30 cellular contexts compared by ENCODE assay signal in the genomic region with DNA sequence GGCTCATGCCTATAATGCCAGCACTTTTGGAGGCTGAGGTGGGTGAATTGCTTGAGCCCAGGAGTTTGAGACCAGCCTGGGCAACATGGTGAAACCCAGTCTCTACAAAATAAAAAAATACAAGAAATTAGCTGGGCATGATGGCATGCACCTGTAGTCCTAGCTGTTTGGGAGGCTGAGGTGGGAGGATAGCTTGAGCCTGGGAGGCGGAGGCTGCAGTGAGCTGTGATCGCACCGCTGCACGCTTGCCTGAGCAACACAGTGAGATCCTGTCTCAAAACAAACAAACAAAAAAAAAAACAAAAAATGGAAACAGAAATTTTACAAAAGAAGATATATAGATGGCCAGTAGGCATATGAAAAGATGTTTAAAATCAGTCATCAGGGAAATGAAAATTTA.
"Had no signal": no experiment of that assay in that cellular context is flagged by ENCODE, and none has a peak within 500 bp of the region (broad histone marks: within the 10 kb centered on the region; RNA-seq: fewer than 3 reads in every experiment).

No MANE protein-coding gene starts in this region.

- H3K9me3 Mint-ChIP-seq: activated naive CD4-positive, alpha-beta T cell treated with anti-CD3 and anti-CD28 coated beads, Interleukin-2, amount 50 U/mL, for 72 hours had no signal

- ATAC-seq: activated CD8-positive, alpha-beta T cell treated with anti-CD3 and anti-CD28 coated beads for 36 hours; activated naive CD4-positive, alpha-beta T cell treated with anti-CD3 and anti-CD28 coated beads, Interleukin-2, amount 50 U/mL, for 72 hours; PC-3; Right ventricle myocardium inferior; SK-N-SH treated with all-trans-retinoic acid at 6 μM for 48 hours; T-cell; T-helper 17 cell had no signal

- H3K27ac ChIP-seq: adrenal gland, Peyer's patch, VCaP had no signal

- H3K4me3 Mint-ChIP-seq: activated CD4-positive, alpha-beta T cell treated with anti-CD3 and anti-CD28 coated beads, Interleukin-2, amount 10 ng/mL, durations not matched to agents 24 days and 14 days; activated CD8-positive, alpha-beta T cell treated with anti-CD3 and anti-CD28 coated beads for 36 hours; activated naive CD4-positive, alpha-beta T cell treated with anti-CD3 and anti-CD28 coated beads for 36 hours; activated T-cell treated with anti-CD3 and anti-CD28 coated beads, Interleukin-2, amount 50 U/mL, for 24 hours; brain; T-cell; T-helper 17 cell had no signal

- DNase-seq: activated CD4-positive, alpha-beta T cell treated with anti-CD3 and anti-CD28 coated beads, Interleukin-2, amount 10 ng/mL, durations not matched to agents 24 days and 14 days; activated CD4-positive, alpha-beta T cell treated with anti-CD3 and anti-CD28 coated beads, Interleukin-2, amount 50 U/mL, for 4 hours; activated CD8-positive, alpha-beta T cell treated with anti-CD3 and anti-CD28 coated beads for 36 hours; activated gamma-delta T cell treated with Interleukin-2 at 50 U/mL for 16 hours; activated naive CD4-positive, alpha-beta T cell treated with anti-CD3 and anti-CD28 coated beads for 36 hours; activated T-cell treated with anti-CD3 and anti-CD28 coated beads, Interleukin-2, amount 50 U/mL, for 24 hours; adrenal gland; caudate nucleus; Karpas-422; MG63; NCI-H1048; NCI-H1105 treated with DMSO at 0.1 percent for 48 hours; NCI-H1436; NCI-H1694 treated with DMSO at 0.1 percent for 48 hours; NCI-H2029; NCI-H345; NCI-H524 treated with DMSO at 0.1 percent for 48 hours; NK-92 treated with Interleukin-12 subunit alpha and Interleukin-12 subunit beta, amount 100 ng/mL, for 24 hours; PC-3; Peyer's patch; RPMI8226; SIG-M5; T-cell; T-helper 17 cell had no signal

- H3K27ac Mint-ChIP-seq: activated CD4-positive, alpha-beta T cell treated with anti-CD3 and anti-CD28 coated beads, Interleukin-2, amount 10 ng/mL, durations not matched to agents 24 days and 14 days; activated CD8-positive, alpha-beta T cell treated with anti-CD3 and anti-CD28 coated beads for 36 hours; activated naive CD4-positive, alpha-beta T cell treated with anti-CD3 and anti-CD28 coated beads for 36 hours; activated T-cell treated with anti-CD3 and anti-CD28 coated beads, Interleukin-2, amount 50 U/mL, for 24 hours; brain had no signal

- H3K36me3 ChIP-seq: adrenal gland, Peyer's patch had no signal

- H3K27me3 Mint-ChIP-seq: activated CD4-positive, alpha-beta T cell treated with anti-CD3 and anti-CD28 coated beads, Interleukin-2, amount 10 ng/mL, durations not matched to agents 24 days and 14 days; activated CD8-positive, alpha-beta T cell treated with anti-CD3 and anti-CD28 coated beads for 36 hours; activated T-cell treated with anti-CD3 and anti-CD28 coated beads, Interleukin-2, amount 50 U/mL, for 24 hours; brain; T-cell; T-helper 17 cell had no signal

- FAIRE-seq: bronchial epithelial cell had no signal

- H3K9me3 ChIP-seq: adrenal gland, MG63, Peyer's patch had no signal

- H3K4me3 ChIP-seq: adrenal gland, MG63, Peyer's patch had no signal

- H3K27me3 ChIP-seq: adrenal gland, MG63, Peyer's patch had no signal
